Comparison of ENCODE assay signal across 1 cellular context in genomic region chr16:58685084-58685449, GRCh38.
A peak's percentile ranks its signal among the peaks of the same experiment; 100 is the strongest.
TF ChIP-seq lines count a peak whose summit lies in the region.

No MANE protein-coding gene starts in this region.

TF ChIP-seq in HepG2, 621 proteins besides CTCF, POLR2A, EP300 and RAD21 (continued from another document and continues in another):
- TF ChIP-seq ATF3 (CRISPR knock-in tag; IDR thresholded peaks at IDR 0.05) (no peak), YEATS2 (CRISPR knock-in tag; IDR thresholded peaks at IDR 0.05; ENCODE audit: borderline replicate concordance) (no peak), ZNF367 (CRISPR knock-in tag; IDR thresholded peaks at IDR 0.05; ENCODE audit: borderline replicate concordance) (no peak), ZNF614 (CRISPR knock-in tag; IDR thresholded peaks at IDR 0.05; ENCODE audit: borderline replicate concordance) (no peak), KDM2A (CRISPR knock-in tag; IDR thresholded peaks at IDR 0.05; ENCODE audit: borderline replicate concordance, low read depth) (no peak), ARNT2 (CRISPR knock-in tag; IDR thresholded peaks at IDR 0.05; ENCODE audit: low read depth) (no peak; the same call in 1 of the 2 replicates), ZGPAT (CRISPR knock-in tag; IDR thresholded peaks at IDR 0.05) (no peak), ZNF253 (CRISPR knock-in tag; IDR thresholded peaks at IDR 0.05; ENCODE audit: borderline replicate concordance) (no peak), ZNF747 (CRISPR knock-in tag; IDR thresholded peaks at IDR 0.05; ENCODE audit: borderline replicate concordance) (no peak), BATF2 (CRISPR knock-in tag; IDR thresholded peaks at IDR 0.05) (no peak), HMG20B (CRISPR knock-in tag; conservative IDR thresholded peaks at IDR 0.05) (no peak), RFX3 (CRISPR knock-in tag; IDR thresholded peaks at IDR 0.05) (no peak), MNT (IDR thresholded peaks at IDR 0.05) (no peak), ZNF580 (CRISPR knock-in tag; IDR thresholded peaks at IDR 0.05; ENCODE audit: borderline replicate concordance, low read depth) (no peak), ARNTL (CRISPR knock-in tag; IDR thresholded peaks at IDR 0.05) (no peak), ZNF337 (CRISPR knock-in tag; IDR thresholded peaks at IDR 0.05; ENCODE audit: borderline replicate concordance, low read depth) (no peak), XRCC5 (optimal IDR thresholded peaks at IDR 0.05; ENCODE audit: low read length) (no peak), ZBTB21 (CRISPR knock-in tag; IDR thresholded peaks at IDR 0.05) (no peak), ZNF558 (CRISPR knock-in tag; IDR thresholded peaks at IDR 0.05; ENCODE audit: borderline replicate concordance) (no peak), ZNF160 (CRISPR knock-in tag; IDR thresholded peaks at IDR 0.05) (no peak), SMARCE1 (IDR thresholded peaks at IDR 0.05; ENCODE audit: borderline replicate concordance) (no peak), GZF1 (CRISPR knock-in tag; IDR thresholded peaks at IDR 0.05) (no peak), MLLT10 (CRISPR knock-in tag; IDR thresholded peaks at IDR 0.05) (no peak), KLF11 (CRISPR knock-in tag; IDR thresholded peaks at IDR 0.05) (no peak; the same call in 1 of the 2 replicates), CREBL2 (CRISPR knock-in tag; IDR thresholded peaks at IDR 0.05; ENCODE audit: borderline replicate concordance) (no peak), ELF1 (CRISPR knock-in tag; IDR thresholded peaks at IDR 0.05) (no peak), NFYC (CRISPR knock-in tag; IDR thresholded peaks at IDR 0.05) (no peak), ZNF784 (CRISPR knock-in tag; IDR thresholded peaks at IDR 0.05; ENCODE audit: borderline replicate concordance) (no peak), ZNF451 (CRISPR knock-in tag; IDR thresholded peaks at IDR 0.05) (no peak), ZNF274 (CRISPR knock-in tag; IDR thresholded peaks at IDR 0.05) (no peak), ZNF879 (CRISPR knock-in tag; IDR thresholded peaks at IDR 0.05) (no peak), MAZ (IDR thresholded peaks at IDR 0.05; ENCODE audit: borderline replicate concordance, low read depth, low read length) (no peak), MAZ (CRISPR knock-in tag; IDR thresholded peaks at IDR 0.05; ENCODE audit: low read depth) (no peak), ZSCAN20 (CRISPR knock-in tag; IDR thresholded peaks at IDR 0.05; ENCODE audit: borderline replicate concordance) (no peak), ZNF230 (CRISPR knock-in tag; IDR thresholded peaks at IDR 0.05) (no peak), MED8 (CRISPR knock-in tag; IDR thresholded peaks at IDR 0.05; ENCODE audit: insufficient replicate concordance) (no peak), PBX3 (CRISPR knock-in tag; IDR thresholded peaks at IDR 0.05; ENCODE audit: borderline replicate concordance) (no peak), CEBPG (CRISPR knock-in tag; IDR thresholded peaks at IDR 0.05) (peak; percentile 56), ATF7-NPFF (CRISPR knock-in tag; IDR thresholded peaks at IDR 0.05; ENCODE audit: low read depth) (no peak), HNRNPH1 (optimal IDR thresholded peaks at IDR 0.05; ENCODE audit: low read depth, low read length) (no peak), PCBP1 (IDR thresholded peaks at IDR 0.05; ENCODE audit: borderline replicate concordance, low read depth, low read length) (no peak)
- TF ChIP-seq, protein P1, sequence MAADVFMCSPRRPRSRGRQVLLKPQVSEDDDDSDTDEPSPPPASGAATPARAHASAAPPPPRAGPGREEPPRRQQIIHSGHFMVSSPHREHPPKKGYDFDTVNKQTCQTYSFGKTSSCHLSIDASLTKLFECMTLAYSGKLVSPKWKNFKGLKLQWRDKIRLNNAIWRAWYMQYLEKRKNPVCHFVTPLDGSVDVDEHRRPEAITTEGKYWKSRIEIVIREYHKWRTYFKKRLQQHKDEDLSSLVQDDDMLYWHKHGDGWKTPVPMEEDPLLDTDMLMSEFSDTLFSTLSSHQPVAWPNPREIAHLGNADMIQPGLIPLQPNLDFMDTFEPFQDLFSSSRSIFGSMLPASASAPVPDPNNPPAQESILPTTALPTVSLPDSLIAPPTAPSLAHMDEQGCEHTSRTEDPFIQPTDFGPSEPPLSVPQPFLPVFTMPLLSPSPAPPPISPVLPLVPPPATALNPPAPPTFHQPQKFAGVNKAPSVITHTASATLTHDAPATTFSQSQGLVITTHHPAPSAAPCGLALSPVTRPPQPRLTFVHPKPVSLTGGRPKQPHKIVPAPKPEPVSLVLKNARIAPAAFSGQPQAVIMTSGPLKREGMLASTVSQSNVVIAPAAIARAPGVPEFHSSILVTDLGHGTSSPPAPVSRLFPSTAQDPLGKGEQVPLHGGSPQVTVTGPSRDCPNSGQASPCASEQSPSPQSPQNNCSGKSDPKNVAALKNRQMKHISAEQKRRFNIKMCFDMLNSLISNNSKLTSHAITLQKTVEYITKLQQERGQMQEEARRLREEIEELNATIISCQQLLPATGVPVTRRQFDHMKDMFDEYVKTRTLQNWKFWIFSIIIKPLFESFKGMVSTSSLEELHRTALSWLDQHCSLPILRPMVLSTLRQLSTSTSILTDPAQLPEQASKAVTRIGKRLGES (CRISPR knock-in tag; IDR thresholded peaks at IDR 0.05; ENCODE audit: borderline replicate concordance): no peak
- TF ChIP-seq, protein P2, sequence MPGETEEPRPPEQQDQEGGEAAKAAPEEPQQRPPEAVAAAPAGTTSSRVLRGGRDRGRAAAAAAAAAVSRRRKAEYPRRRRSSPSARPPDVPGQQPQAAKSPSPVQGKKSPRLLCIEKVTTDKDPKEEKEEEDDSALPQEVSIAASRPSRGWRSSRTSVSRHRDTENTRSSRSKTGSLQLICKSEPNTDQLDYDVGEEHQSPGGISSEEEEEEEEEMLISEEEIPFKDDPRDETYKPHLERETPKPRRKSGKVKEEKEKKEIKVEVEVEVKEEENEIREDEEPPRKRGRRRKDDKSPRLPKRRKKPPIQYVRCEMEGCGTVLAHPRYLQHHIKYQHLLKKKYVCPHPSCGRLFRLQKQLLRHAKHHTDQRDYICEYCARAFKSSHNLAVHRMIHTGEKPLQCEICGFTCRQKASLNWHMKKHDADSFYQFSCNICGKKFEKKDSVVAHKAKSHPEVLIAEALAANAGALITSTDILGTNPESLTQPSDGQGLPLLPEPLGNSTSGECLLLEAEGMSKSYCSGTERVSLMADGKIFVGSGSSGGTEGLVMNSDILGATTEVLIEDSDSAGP (CRISPR knock-in tag; IDR thresholded peaks at IDR 0.05; ENCODE audit: borderline replicate concordance): no peak
- TF ChIP-seq, protein P3, sequence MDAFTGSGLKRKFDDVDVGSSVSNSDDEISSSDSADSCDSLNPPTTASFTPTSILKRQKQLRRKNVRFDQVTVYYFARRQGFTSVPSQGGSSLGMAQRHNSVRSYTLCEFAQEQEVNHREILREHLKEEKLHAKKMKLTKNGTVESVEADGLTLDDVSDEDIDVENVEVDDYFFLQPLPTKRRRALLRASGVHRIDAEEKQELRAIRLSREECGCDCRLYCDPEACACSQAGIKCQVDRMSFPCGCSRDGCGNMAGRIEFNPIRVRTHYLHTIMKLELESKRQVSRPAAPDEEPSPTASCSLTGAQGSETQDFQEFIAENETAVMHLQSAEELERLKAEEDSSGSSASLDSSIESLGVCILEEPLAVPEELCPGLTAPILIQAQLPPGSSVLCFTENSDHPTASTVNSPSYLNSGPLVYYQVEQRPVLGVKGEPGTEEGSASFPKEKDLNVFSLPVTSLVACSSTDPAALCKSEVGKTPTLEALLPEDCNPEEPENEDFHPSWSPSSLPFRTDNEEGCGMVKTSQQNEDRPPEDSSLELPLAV (CRISPR knock-in tag; conservative IDR thresholded peaks at IDR 0.05; ENCODE audit: low read depth): no peak
- TF ChIP-seq, protein P4, sequence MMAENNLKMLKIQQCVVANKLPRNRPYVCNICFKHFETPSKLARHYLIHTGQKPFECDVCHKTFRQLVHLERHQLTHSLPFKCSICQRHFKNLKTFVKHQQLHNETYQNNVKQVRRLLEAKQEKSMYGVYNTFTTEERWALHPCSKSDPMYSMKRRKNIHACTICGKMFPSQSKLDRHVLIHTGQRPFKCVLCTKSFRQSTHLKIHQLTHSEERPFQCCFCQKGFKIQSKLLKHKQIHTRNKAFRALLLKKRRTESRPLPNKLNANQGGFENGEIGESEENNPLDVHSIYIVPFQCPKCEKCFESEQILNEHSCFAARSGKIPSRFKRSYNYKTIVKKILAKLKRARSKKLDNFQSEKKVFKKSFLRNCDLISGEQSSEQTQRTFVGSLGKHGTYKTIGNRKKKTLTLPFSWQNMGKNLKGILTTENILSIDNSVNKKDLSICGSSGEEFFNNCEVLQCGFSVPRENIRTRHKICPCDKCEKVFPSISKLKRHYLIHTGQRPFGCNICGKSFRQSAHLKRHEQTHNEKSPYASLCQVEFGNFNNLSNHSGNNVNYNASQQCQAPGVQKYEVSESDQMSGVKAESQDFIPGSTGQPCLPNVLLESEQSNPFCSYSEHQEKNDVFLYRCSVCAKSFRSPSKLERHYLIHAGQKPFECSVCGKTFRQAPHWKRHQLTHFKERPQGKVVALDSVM (CRISPR knock-in tag; IDR thresholded peaks at IDR 0.05): 0 out of 2 replicates have a peak, but pooled peaks have one; percentile 18
- TF ChIP-seq, protein P5, sequence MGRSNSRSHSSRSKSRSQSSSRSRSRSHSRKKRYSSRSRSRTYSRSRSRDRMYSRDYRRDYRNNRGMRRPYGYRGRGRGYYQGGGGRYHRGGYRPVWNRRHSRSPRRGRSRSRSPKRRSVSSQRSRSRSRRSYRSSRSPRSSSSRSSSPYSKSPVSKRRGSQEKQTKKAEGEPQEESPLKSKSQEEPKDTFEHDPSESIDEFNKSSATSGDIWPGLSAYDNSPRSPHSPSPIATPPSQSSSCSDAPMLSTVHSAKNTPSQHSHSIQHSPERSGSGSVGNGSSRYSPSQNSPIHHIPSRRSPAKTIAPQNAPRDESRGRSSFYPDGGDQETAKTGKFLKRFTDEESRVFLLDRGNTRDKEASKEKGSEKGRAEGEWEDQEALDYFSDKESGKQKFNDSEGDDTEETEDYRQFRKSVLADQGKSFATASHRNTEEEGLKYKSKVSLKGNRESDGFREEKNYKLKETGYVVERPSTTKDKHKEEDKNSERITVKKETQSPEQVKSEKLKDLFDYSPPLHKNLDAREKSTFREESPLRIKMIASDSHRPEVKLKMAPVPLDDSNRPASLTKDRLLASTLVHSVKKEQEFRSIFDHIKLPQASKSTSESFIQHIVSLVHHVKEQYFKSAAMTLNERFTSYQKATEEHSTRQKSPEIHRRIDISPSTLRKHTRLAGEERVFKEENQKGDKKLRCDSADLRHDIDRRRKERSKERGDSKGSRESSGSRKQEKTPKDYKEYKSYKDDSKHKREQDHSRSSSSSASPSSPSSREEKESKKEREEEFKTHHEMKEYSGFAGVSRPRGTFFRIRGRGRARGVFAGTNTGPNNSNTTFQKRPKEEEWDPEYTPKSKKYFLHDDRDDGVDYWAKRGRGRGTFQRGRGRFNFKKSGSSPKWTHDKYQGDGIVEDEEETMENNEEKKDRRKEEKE (IDR thresholded peaks at IDR 0.05): no peak
